ENCODE assay signal across 16 cellular contexts in genomic region chr11:126082251-126083109, GRCh38. TPM values are rescaled to one million over a fixed set of nuclear protein-coding genes. Genes with fewer than 3 reads are reported as not detected.
DNase-seq lines count a peak whose midpoint lies in the region; ATAC-seq and TF ChIP-seq lines count a peak whose summit lies in the region.
"Had no signal": no experiment of that assay in that cellular context is flagged by ENCODE, and none has a peak within 500 bp of the region (broad histone marks: within the 10 kb centered on the region; RNA-seq: fewer than 3 reads in every experiment).

No MANE protein-coding gene starts in this region.

- CTCF ChIA-PET in activated CD4-positive, alpha-beta T cell treated with anti-CD3 and anti-CD28 coated beads, Interleukin-2, amount 10 ng/mL, durations not matched to agents 7 days and 5 days (lab: Charles Lee): interaction anchor here (1.3 kb wide), 1 partner anchor 12 kb away, joined by 3 read pairs; no protein-coding TSS in a partner anchor

- H3K27me3 ChIP-seq in right lobe of liver (no peaks in the 10 kb centered on the region), tibial nerve (no peaks in the 10 kb centered on the region)

- TF ChIP-seq CTCF in right lobe of liver (IDR thresholded peaks at IDR 0.05): no peak
- no peak for TF ChIP-seq CTCF in tibial nerve (IDR thresholded peaks at IDR 0.05)

- no peaks in the 10 kb centered on the region for H3K9me3 ChIP-seq in right lobe of liver
- no peaks in the 10 kb centered on the region for H3K9me3 ChIP-seq in tibial nerve

- peaks cover 22% of the 10 kb centered on the region for H3K4me1 Mint-ChIP-seq in activated CD4-positive, alpha-beta T cell treated with anti-CD3 and anti-CD28 coated beads, Interleukin-2, amount 10 ng/mL, durations not matched to agents 7 days and 5 days
- peaks cover 15% of the 10 kb centered on the region for H3K4me1 Mint-ChIP-seq in activated T-helper 17 cell treated with anti-CD3 and anti-CD28 coated beads, Interleukin-2, amount 50 U/mL, for 72 hours

- POLR2A ChIA-PET in activated CD4-positive, alpha-beta T cell treated with anti-CD3 and anti-CD28 coated beads, Interleukin-2, amount 10 ng/mL, durations not matched to agents 7 days and 5 days (lab: Charles Lee): no interaction called here

- TF ChIP-seq POLR2A in right lobe of liver (IDR thresholded peaks at IDR 0.05) (no peak), tibial nerve (IDR thresholded peaks at IDR 0.05) (no peak)

- TF ChIP-seq EP300 in tibial nerve (IDR thresholded peaks at IDR 0.05): peak in 1 of 2 donors; percentile 32

- H3K27ac ChIP-seq in right lobe of liver: no peak overlapping the region
- H3K27ac ChIP-seq in tibial nerve: peak overlapping the region in 3 of 4 donors; percentile 38 to 77 (median 69)
- H3K27ac ChIP-seq: parathyroid adenoma had no signal

- H3K4me3 ChIP-seq in right lobe of liver (no peak overlapping the region), tibial nerve (no peak overlapping the region)

- intact Hi-C loops in right lobe of liver (cut with DNase I): no loop called here

- no peak overlapping the region for H3K4me3 Mint-ChIP-seq in activated CD4-positive, alpha-beta T cell treated with anti-CD3 and anti-CD28 coated beads, Interleukin-2, amount 10 ng/mL, durations not matched to agents 7 days and 5 days
- no peak overlapping the region for H3K4me3 Mint-ChIP-seq in activated T-helper 17 cell treated with anti-CD3 and anti-CD28 coated beads, Interleukin-2, amount 50 U/mL, for 72 hours
- H3K4me3 Mint-ChIP-seq: activated CD4-positive, alpha-beta memory T cell treated with anti-CD3 and anti-CD28 coated beads, Interleukin-2, amount 10 ng/mL, durations not matched to agents 7 days and 5 days; T-helper 2 cell treated with Interferon-gamma antibody and Interleukin-4, amounts not matched to agents 5 μg/mL and 100 μg/mL, for 36 hours had no signal

- H3K9me3 Mint-ChIP-seq in activated CD4-positive, alpha-beta T cell treated with anti-CD3 and anti-CD28 coated beads, Interleukin-2, amount 10 ng/mL, durations not matched to agents 7 days and 5 days: no peaks in the 10 kb centered on the region
- H3K9me3 Mint-ChIP-seq in activated T-helper 17 cell treated with anti-CD3 and anti-CD28 coated beads, Interleukin-2, amount 50 U/mL, for 72 hours: no peaks in the 10 kb centered on the region
- H3K9me3 Mint-ChIP-seq: activated CD4-positive, alpha-beta memory T cell treated with anti-CD3 and anti-CD28 coated beads, Interleukin-2, amount 10 ng/mL, durations not matched to agents 7 days and 5 days; T-helper 2 cell treated with Interferon-gamma antibody and Interleukin-4, amounts not matched to agents 5 μg/mL and 100 μg/mL, for 36 hours had no signal

- no peaks in the 10 kb centered on the region for H3K27me3 Mint-ChIP-seq in activated CD4-positive, alpha-beta T cell treated with anti-CD3 and anti-CD28 coated beads, Interleukin-2, amount 10 ng/mL, durations not matched to agents 7 days and 5 days
- H3K27me3 Mint-ChIP-seq in activated T-helper 17 cell treated with anti-CD3 and anti-CD28 coated beads, Interleukin-2, amount 50 U/mL, for 72 hours: no peaks in the 10 kb centered on the region
- H3K27me3 Mint-ChIP-seq: activated CD4-positive, alpha-beta memory T cell treated with anti-CD3 and anti-CD28 coated beads, Interleukin-2, amount 10 ng/mL, durations not matched to agents 7 days and 5 days had no signal

- H3K27ac Mint-ChIP-seq in activated CD4-positive, alpha-beta T cell treated with anti-CD3 and anti-CD28 coated beads, Interleukin-2, amount 10 ng/mL, durations not matched to agents 7 days and 5 days: peak overlapping the region; percentile 94
- H3K27ac Mint-ChIP-seq in activated T-helper 17 cell treated with anti-CD3 and anti-CD28 coated beads, Interleukin-2, amount 50 U/mL, for 72 hours: peak overlapping the region; percentile 89
- H3K27ac Mint-ChIP-seq: activated CD4-positive, alpha-beta memory T cell treated with anti-CD3 and anti-CD28 coated beads, Interleukin-2, amount 10 ng/mL, durations not matched to agents 7 days and 5 days had no signal

- H3K36me3 ChIP-seq in right lobe of liver (no peaks in the 10 kb centered on the region), tibial nerve (no peaks in the 10 kb centered on the region)

- no peak for ATAC-seq in activated T-helper 17 cell treated with anti-CD3 and anti-CD28 coated beads, Interleukin-2, amount 50 U/mL, for 72 hours (replicated peaks)
- peak; percentile 45 to 85 (median 73) for ATAC-seq in right lobe of liver
- ATAC-seq in GM18868 (IDR thresholded peaks at IDR 0.05; ENCODE audit: unreplicated experiment): no peak
- no peak for ATAC-seq in GM18520 (IDR thresholded peaks at IDR 0.05; ENCODE audit: unreplicated experiment)

- H3K4me1 ChIP-seq in right lobe of liver: peaks cover 0 to 21% (median 4%) of the 10 kb centered on the region in 4 donors
- peaks cover 2 to 40% (median 13%) of the 10 kb centered on the region in 4 donors for H3K4me1 ChIP-seq in tibial nerve

- no peak for DNase-seq in activated CD4-positive, alpha-beta T cell treated with anti-CD3 and anti-CD28 coated beads, Interleukin-2, amount 10 ng/mL, durations not matched to agents 7 days and 5 days
- DNase-seq in activated CD4-positive, alpha-beta T cell treated with anti-CD3 and anti-CD28 coated beads for 1 hour: no peak
- DNase-seq in right lobe of liver: no peak
- DNase-seq in tibial nerve (ENCODE audit: low spot score in 2 of 2): no peak
- no peak for DNase-seq in NCI-H748 (lab: John Stamatoyannopoulos, UW; ENCODE audit: unreplicated experiment)
- DNase-seq: activated CD4-positive, alpha-beta memory T cell treated with anti-CD3 and anti-CD28 coated beads, Interleukin-2, amount 10 ng/mL, durations not matched to agents 7 days and 5 days; activated gamma-delta T cell; central memory CD4-positive, alpha-beta T cell; GOT3; mammary epithelial cell; NCI-H524 treated with DMSO at 0.1 percent for 48 hours had no signal

- no peaks in the 10 kb centered on the region for H3K36me3 Mint-ChIP-seq in activated CD4-positive, alpha-beta T cell treated with anti-CD3 and anti-CD28 coated beads, Interleukin-2, amount 10 ng/mL, durations not matched to agents 7 days and 5 days (ENCODE audit: low read depth)
- H3K36me3 Mint-ChIP-seq in activated T-helper 17 cell treated with anti-CD3 and anti-CD28 coated beads, Interleukin-2, amount 50 U/mL, for 72 hours (ENCODE audit: low read depth): no peaks in the 10 kb centered on the region

- 76% methylated on average over 7 of the region's 17 CpGs for WGBS in right lobe of liver (ENCODE audit: insufficient coverage, low coverage, low lambda C conversion rate, missing lambda C conversion rate)
- WGBS in tibial nerve, 2 donors: 52 to 59% methylated on average over 16 to 17 of the region's 17 CpGs

RNA-seq across cellular contexts. Expression of gene CDON, which starts 19.8 kb away (rescaled TPM):
- 1 to 10 TPM; 2.6 to 3.4 TPM for total RNA-seq in activated CD4-positive, alpha-beta T cell treated with anti-CD3 and anti-CD28 coated beads, Interleukin-2, amount 10 ng/mL, durations not matched to agents 7 days and 5 days
- 1 to 10 TPM; 1.8 to 2.6 TPM for total RNA-seq in activated T-helper 17 cell treated with anti-CD3 and anti-CD28 coated beads, Interleukin-2, amount 50 U/mL, for 72 hours
- total RNA-seq in right lobe of liver (1 to 10 TPM; 1.8 to 4.1 (median 3.3) TPM), tibial nerve (10 to 100 TPM; 14.4 to 25.9 (median 15.3) TPM)

Comparison
In these comparisons a context has a peak if more than half of its experiments do, and no peak if none do; other contexts are left out.
1. ATAC-seq: peak in right lobe of liver (4 of 4); none in activated T-helper 17 cell treated with anti-CD3 and anti-CD28 coated beads, Interleukin-2, amount 50 U/mL, for 72 hours (single experiment), GM18868 (single experiment) and GM18520 (single experiment).
2. H3K27ac ChIP-seq: peak in tibial nerve (3 of 4); none in right lobe of liver (0 of 3).